In genomic region chr16:67518676-67519075, GRCh38 we compare ENCODE assay signal across 23 cellular contexts. TPM values are rescaled to one million over a fixed set of nuclear protein-coding genes. Genes with fewer than 3 reads are reported as not detected.
DNase-seq lines count a peak whose midpoint lies in the region; ATAC-seq and TF ChIP-seq lines count a peak whose summit lies in the region.
"Had no signal": no experiment of that assay in that cellular context is flagged by ENCODE, and none has a peak within 500 bp of the region (broad histone marks: within the 10 kb centered on the region; RNA-seq: fewer than 3 reads in every experiment).

No MANE protein-coding gene starts in this region.

- H3K27me3 Mint-ChIP-seq in CD4-positive, CD25-positive, alpha-beta regulatory T cell: peaks cover 12% of the 10 kb centered on the region
- H3K27me3 Mint-ChIP-seq in activated naive CD8-positive, alpha-beta T cell treated with anti-CD3 and anti-CD28 coated beads for 36 hours: no peaks in the 10 kb centered on the region
- H3K27me3 Mint-ChIP-seq in natural killer cell (ENCODE audit: low read depth in 2 of 2): no peaks in the 10 kb centered on the region

- H3K4me1 ChIP-seq in CD4-positive, CD25-positive, alpha-beta regulatory T cell (ENCODE audit: control insufficient read depth, insufficient read depth, low read length, poor library complexity, severe bottlenecking): peaks cover 17% of the 10 kb centered on the region
- no peaks in the 10 kb centered on the region for H3K4me1 ChIP-seq in breast epithelium

- TF ChIP-seq POLR2A in breast epithelium (IDR thresholded peaks at IDR 0.05): no peak

- intact Hi-C loops in natural killer cell (cut with micrococcal nuclease) (no loop called here), breast epithelium (cut with DNase I; ENCODE audit: low total_unique reads) (loop anchor here (5.0 kb wide), 1 partner anchor 574 kb away; no protein-coding TSS in a partner anchor)

- peaks cover 4 to 33% (median 21%) of the 10 kb centered on the region in 4 donors for H3K4me1 Mint-ChIP-seq in CD4-positive, CD25-positive, alpha-beta regulatory T cell
- peaks cover 19% of the 10 kb centered on the region for H3K4me1 Mint-ChIP-seq in activated naive CD8-positive, alpha-beta T cell treated with anti-CD3 and anti-CD28 coated beads for 36 hours
- H3K4me1 Mint-ChIP-seq in natural killer cell: peaks cover 26 to 36% of the 10 kb centered on the region in 2 donors

- no peak overlapping the region for H3K4me3 ChIP-seq in CD4-positive, CD25-positive, alpha-beta regulatory T cell (ENCODE audit: low read depth, low read length)
- H3K4me3 ChIP-seq in GM12865 (ENCODE audit: low read depth, low read length): peak overlapping the region; percentile 47
- H3K4me3 ChIP-seq in breast epithelium: no peak overlapping the region
- H3K4me3 ChIP-seq: gastroesophageal sphincter, MG63, testis had no signal

- no peak for DNase-seq in CD4-positive, CD25-positive, alpha-beta regulatory T cell
- DNase-seq in GM12865 (ENCODE audit: low read depth): no peak
- no peak for DNase-seq in activated naive CD8-positive, alpha-beta T cell treated with anti-CD3 and anti-CD28 coated beads for 36 hours
- DNase-seq in natural killer cell: no peak
- DNase-seq in NCI-H1694 (lab: John Stamatoyannopoulos, UW): no peak
- no peak for DNase-seq in inferior parietal cortex (ENCODE audit: extremely low spot score)
- no peak for DNase-seq in breast epithelium (ENCODE audit: low spot score in 2 of 2)
- DNase-seq: activated CD4-positive, CD25-positive, alpha-beta regulatory T cell; activated effector memory CD4-positive, alpha-beta T cell treated with anti-CD3 and anti-CD28 coated beads, Interleukin-2, amount 50 U/mL, for 16 hours; caudate nucleus; COR-L47; effector CD4-positive, alpha-beta T cell; left colon; MG63; NCI-H1436 treated with DMSO at 0.1 percent for 48 hours; nucleus accumbens; stimulated activated CD4-positive, alpha-beta T cell treated with anti-CD3 and anti-CD28 coated beads, Interleukin-12 subunit alpha, Interleukin-12 subunit beta, amount 100 ng/mL, for 4 hours; stimulated activated CD8-positive, alpha-beta memory T cell treated with anti-CD3 and anti-CD28 coated beads, Interleukin-4, amount 100 ng/mL, for 48 hours; testis had no signal

- H3K27ac Mint-ChIP-seq in CD4-positive, CD25-positive, alpha-beta regulatory T cell: peak overlapping the region in 2 of 3 donors; percentile 20 to 52
- H3K27ac Mint-ChIP-seq in activated naive CD8-positive, alpha-beta T cell treated with anti-CD3 and anti-CD28 coated beads for 36 hours: peak overlapping the region; percentile 46
- H3K27ac Mint-ChIP-seq in natural killer cell: peak overlapping the region; percentile 74 to 86

- no peak overlapping the region for H3K27ac ChIP-seq in CD4-positive, CD25-positive, alpha-beta regulatory T cell (ENCODE audit: insufficient read depth, low read length, poor library complexity, severe bottlenecking)
- H3K27ac ChIP-seq in breast epithelium: no peak overlapping the region
- H3K27ac ChIP-seq: gastroesophageal sphincter, testis had no signal

- no peak for TF ChIP-seq CTCF in GM12865 (IDR thresholded peaks at IDR 0.05; ENCODE audit: insufficient read depth, low read depth, low read length, missing control alignments)
- TF ChIP-seq CTCF in natural killer cell (IDR thresholded peaks at IDR 0.05): no peak
- TF ChIP-seq CTCF in breast epithelium (IDR thresholded peaks at IDR 0.05): no peak

- H3K9me3 Mint-ChIP-seq in CD4-positive, CD25-positive, alpha-beta regulatory T cell: no peaks in the 10 kb centered on the region
- no peaks in the 10 kb centered on the region for H3K9me3 Mint-ChIP-seq in activated naive CD8-positive, alpha-beta T cell treated with anti-CD3 and anti-CD28 coated beads for 36 hours
- no peaks in the 10 kb centered on the region for H3K9me3 Mint-ChIP-seq in natural killer cell

- no peak overlapping the region for H3K4me3 Mint-ChIP-seq in CD4-positive, CD25-positive, alpha-beta regulatory T cell
- no peak overlapping the region for H3K4me3 Mint-ChIP-seq in activated naive CD8-positive, alpha-beta T cell treated with anti-CD3 and anti-CD28 coated beads for 36 hours
- H3K4me3 Mint-ChIP-seq in natural killer cell: peak overlapping the region; percentile 79

- H3K9me3 ChIP-seq in CD4-positive, CD25-positive, alpha-beta regulatory T cell (ENCODE audit: control insufficient read depth in 2 of 2, low read length in 2 of 2): no peaks in the 10 kb centered on the region
- no peaks in the 10 kb centered on the region for H3K9me3 ChIP-seq in breast epithelium
- H3K9me3 ChIP-seq: gastroesophageal sphincter, MG63, testis had no signal

- H3K36me3 Mint-ChIP-seq in CD4-positive, CD25-positive, alpha-beta regulatory T cell: no peaks in the 10 kb centered on the region
- H3K36me3 Mint-ChIP-seq in activated naive CD8-positive, alpha-beta T cell treated with anti-CD3 and anti-CD28 coated beads for 36 hours: no peaks in the 10 kb centered on the region
- H3K36me3 Mint-ChIP-seq in natural killer cell: no peaks in the 10 kb centered on the region

- no peak for ATAC-seq in CD4-positive, CD25-positive, alpha-beta regulatory T cell (ENCODE audit: low read depth in 2 of 2)
- ATAC-seq in natural killer cell: no peak
- ATAC-seq: esophagus mucosa, gastroesophageal sphincter, left colon had no signal

- H3K36me3 ChIP-seq in CD4-positive, CD25-positive, alpha-beta regulatory T cell (ENCODE audit: control insufficient read depth, insufficient read depth, low read length): no peaks in the 10 kb centered on the region
- H3K36me3 ChIP-seq in breast epithelium: no peaks in the 10 kb centered on the region
- H3K36me3 ChIP-seq: gastroesophageal sphincter, MG63 had no signal

- H3K27me3 ChIP-seq in CD4-positive, CD25-positive, alpha-beta regulatory T cell (ENCODE audit: control insufficient read depth, insufficient read depth, low read length): no peaks in the 10 kb centered on the region
- H3K27me3 ChIP-seq in breast epithelium: no peaks in the 10 kb centered on the region
- H3K27me3 ChIP-seq: gastroesophageal sphincter, MG63, testis had no signal

RNA-seq across cellular contexts. Expression of gene RIPOR1, which starts 10.0 kb away (rescaled TPM):
- 16.6 TPM for total RNA-seq in CD4-positive, CD25-positive, alpha-beta regulatory T cell
- 1 to 10 TPM in 3 of 4 donors, under 1 TPM in 1; 0.91 to 3.1 (median 2.1) TPM for polyA plus RNA-seq in CD4-positive, CD25-positive, alpha-beta regulatory T cell
- total RNA-seq in activated naive CD8-positive, alpha-beta T cell treated with anti-CD3 and anti-CD28 coated beads for 36 hours: 10 to 100 TPM; 13.9 to 14.0 TPM
- 100 to 1,000 TPM in 1 of 3 donors, 10 to 100 TPM in 2; 68.2 to 118 (median 74.8) TPM for total RNA-seq in natural killer cell
- total RNA-seq in breast epithelium: 10 to 100 TPM; 32.0 to 50.5 (median 33.4) TPM

RNA-seq across cellular contexts. Expression of gene AGRP, which starts 35.3 kb away (rescaled TPM):
- not detected for total RNA-seq in CD4-positive, CD25-positive, alpha-beta regulatory T cell
- not detected for polyA plus RNA-seq in CD4-positive, CD25-positive, alpha-beta regulatory T cell
- under 1 TPM in 1 of 2 experiments, not detected in 1; 0.40 TPM for total RNA-seq in activated naive CD8-positive, alpha-beta T cell treated with anti-CD3 and anti-CD28 coated beads for 36 hours
- total RNA-seq in natural killer cell (under 1 TPM in 1 of 3 donors, not detected in 2; 0.50 TPM), breast epithelium (not detected)
- total RNA-seq: esophagus mucosa; gastroesophageal sphincter; left colon; renal cortical epithelial cell; T-helper 2 cell treated with Interferon-gamma antibody and Interleukin-4, amounts not matched to agents 100 ng/mL and 5 ng/mL, for 36 hours had no signal

RNA-seq across cellular contexts. Expression of gene ATP6V0D1, which starts 37.7 kb away (rescaled TPM):
- total RNA-seq in CD4-positive, CD25-positive, alpha-beta regulatory T cell: 92.5 TPM
- 100 to 1,000 TPM; 119 to 141 (median 133) TPM for polyA plus RNA-seq in CD4-positive, CD25-positive, alpha-beta regulatory T cell
- 10 to 100 TPM; 33.0 to 33.6 TPM for total RNA-seq in activated naive CD8-positive, alpha-beta T cell treated with anti-CD3 and anti-CD28 coated beads for 36 hours
- 10 to 100 TPM; 76.0 to 84.9 (median 83.3) TPM for total RNA-seq in natural killer cell
- 100 to 1,000 TPM; 101 to 122 (median 104) TPM for total RNA-seq in breast epithelium

RNA-seq across cellular contexts. Expression of gene CTCF, which starts 43.6 kb away (rescaled TPM):
- 63.6 TPM for total RNA-seq in CD4-positive, CD25-positive, alpha-beta regulatory T cell
- 10 to 100 TPM; 44.5 to 80.2 (median 52.9) TPM for polyA plus RNA-seq in CD4-positive, CD25-positive, alpha-beta regulatory T cell
- 10 to 100 TPM; 55.8 to 55.9 TPM for total RNA-seq in activated naive CD8-positive, alpha-beta T cell treated with anti-CD3 and anti-CD28 coated beads for 36 hours
- total RNA-seq in natural killer cell (10 to 100 TPM; 61.4 to 76.7 (median 63.6) TPM), breast epithelium (10 to 100 TPM; 27.8 to 51.7 (median 38.0) TPM)
